In the genomic region with DNA sequence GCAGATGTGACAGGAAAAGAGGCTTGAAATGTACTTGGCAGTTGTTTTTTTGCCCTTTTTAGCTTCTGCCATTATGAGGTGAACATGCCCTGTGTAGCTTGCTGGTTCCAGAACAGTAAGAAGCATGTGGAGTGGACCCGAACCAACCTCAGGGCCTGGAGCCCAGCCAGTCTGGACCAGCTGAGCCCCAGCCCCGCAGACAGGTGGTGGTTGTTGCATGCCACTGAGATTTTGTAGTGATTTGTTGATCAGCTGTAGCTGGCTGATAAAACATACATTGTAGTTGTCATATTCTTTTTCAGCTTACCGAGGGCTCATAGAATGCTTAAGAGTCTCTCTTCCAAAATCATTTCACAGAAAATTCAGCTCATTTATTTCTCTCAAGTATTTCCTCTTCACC, we compare ENCODE assay signal across 19 cellular contexts.
"Had no signal": no experiment of that assay in that cellular context is flagged by ENCODE, and none has a peak within 500 bp of the region (broad histone marks: within the 10 kb centered on the region; RNA-seq: fewer than 3 reads in every experiment).

No MANE protein-coding gene starts in this region.

- H3K4me3 Mint-ChIP-seq: naive B cell; stimulated activated memory B cell treated with anti-CD40 and anti-IgM and Interleukin-4, amounts not matched to agents 10 μg/mL and 1 μg/mL and 100 μg/mL, for 72 hours; stimulated activated naive CD8-positive, alpha-beta T cell treated with anti-CD3 and anti-CD28 coated beads, Interleukin-15, Interleukin-2, amounts not matched to agents 100 ng/mL and 50 ng/mL, for 24 hours had no signal

- DNase-seq: dermis blood vessel endothelial cell; foreskin keratinocyte; left colon; left ventricle myocardium superior; mesenchymal stem cell; midbrain; naive B cell; spleen; stimulated activated CD4-positive, alpha-beta T cell treated with anti-CD3 and anti-CD28 coated beads, Interleukin-15, amount 100 ng/mL, for 24 hours; stimulated activated CD4-positive, alpha-beta T cell treated with anti-CD3 and anti-CD28 coated beads, Interleukin-1b, Interleukin-23, amount 100 ng/mL, for 48 hours; stimulated activated CD4-positive, alpha-beta T cell treated with anti-CD3 and anti-CD28 coated beads, Interleukin-4, amount 100 ng/mL, for 24 hours; upper lobe of right lung had no signal

- H3K27ac ChIP-seq: foreskin keratinocyte, neutrophil, spleen, tibial nerve, upper lobe of right lung had no signal

- H3K4me1 ChIP-seq: foreskin keratinocyte had no signal

- H3K27ac Mint-ChIP-seq: stimulated activated memory B cell treated with anti-CD40 and anti-IgM and Interleukin-4, amounts not matched to agents 10 μg/mL and 1 μg/mL and 100 μg/mL, for 72 hours; stimulated activated naive CD8-positive, alpha-beta T cell treated with anti-CD3 and anti-CD28 coated beads, Interleukin-15, Interleukin-2, amounts not matched to agents 100 ng/mL and 50 ng/mL, for 24 hours had no signal

- H3K9me3 ChIP-seq: neutrophil, spleen, tibial nerve, upper lobe of right lung had no signal

- ATAC-seq: foreskin keratinocyte; left colon; left ventricle myocardium superior; sciatic nerve; stimulated activated memory B cell treated with anti-CD40 and anti-IgM and Interleukin-4, amounts not matched to agents 10 μg/mL and 1 μg/mL and 100 μg/mL, for 72 hours; upper lobe of right lung had no signal

- H3K36me3 ChIP-seq: neutrophil, spleen, tibial nerve, upper lobe of right lung had no signal

- H3K27me3 Mint-ChIP-seq: naive B cell; stimulated activated memory B cell treated with anti-CD40 and anti-IgM and Interleukin-4, amounts not matched to agents 10 μg/mL and 1 μg/mL and 100 μg/mL, for 72 hours; stimulated activated naive CD8-positive, alpha-beta T cell treated with anti-CD3 and anti-CD28 coated beads, Interleukin-15, Interleukin-2, amounts not matched to agents 100 ng/mL and 50 ng/mL, for 24 hours had no signal

- H3K4me3 ChIP-seq: lung, spleen, tibial nerve, upper lobe of right lung had no signal

- FAIRE-seq: colon had no signal

- H3K27me3 ChIP-seq: foreskin keratinocyte, neutrophil, spleen, tibial nerve, upper lobe of right lung had no signal

- H3K9me3 Mint-ChIP-seq: stimulated activated memory B cell treated with anti-CD40 and anti-IgM and Interleukin-4, amounts not matched to agents 10 μg/mL and 1 μg/mL and 100 μg/mL, for 72 hours; stimulated activated naive CD8-positive, alpha-beta T cell treated with anti-CD3 and anti-CD28 coated beads, Interleukin-15, Interleukin-2, amounts not matched to agents 100 ng/mL and 50 ng/mL, for 24 hours had no signal
